In the genomic region with DNA sequence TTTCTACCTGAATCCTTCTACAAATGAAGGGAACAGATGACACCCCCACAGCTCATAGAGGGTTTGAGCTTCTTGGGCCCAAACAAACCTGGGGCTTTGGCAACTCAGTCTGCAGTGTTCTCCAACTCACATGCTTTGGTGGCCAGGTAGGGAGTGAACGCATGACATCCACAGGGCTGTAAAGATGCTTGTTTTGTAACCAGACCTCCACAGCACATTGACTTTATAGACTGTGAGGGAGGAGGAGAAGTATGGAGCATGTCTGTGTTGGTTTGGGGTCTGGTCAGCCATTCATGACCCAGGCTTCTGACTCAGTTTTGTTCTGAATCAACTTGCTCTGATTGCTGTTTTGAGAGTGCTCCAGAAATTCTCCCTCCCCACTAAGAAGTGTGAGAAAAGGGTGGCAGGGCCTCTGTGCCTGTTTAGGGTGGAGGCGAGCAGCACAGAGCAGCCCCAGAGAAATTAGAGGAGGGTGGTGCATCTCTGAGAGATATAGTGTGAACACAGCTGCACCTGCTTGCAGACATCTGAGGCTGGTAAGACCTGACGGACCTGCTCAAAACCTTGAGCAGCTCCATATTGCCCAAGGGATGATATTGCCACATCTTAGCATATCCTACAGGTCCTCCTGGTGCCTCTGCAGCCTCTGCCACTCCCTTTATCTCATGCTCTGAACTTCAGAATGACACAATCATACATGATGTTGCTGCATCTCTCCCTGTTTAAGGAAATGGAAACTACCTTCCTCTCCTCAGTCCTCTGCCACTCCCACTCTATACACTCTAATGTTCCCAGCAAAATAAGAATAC, we compare ENCODE assay signal across 19 cellular contexts.
"Had no signal": no experiment of that assay in that cellular context is flagged by ENCODE, and none has a peak within 500 bp of the region (broad histone marks: within the 10 kb centered on the region; RNA-seq: fewer than 3 reads in every experiment).

No MANE protein-coding gene starts in this region.

- DNase-seq: activated naive CD4-positive, alpha-beta T cell treated with anti-CD3 and anti-CD28 coated beads, Interleukin-2, amount 10 ng/mL, durations not matched to agents 7 days and 5 days; activated T-cell treated with anti-CD3 and anti-CD28 coated beads for 4 hours; body of pancreas; cerebellar nuclear complex; effector memory CD8-positive, alpha-beta T cell; erythroblast; hypothalamus; lower lobe of right lung; naive B cell; occipital lobe; right cardiac atrium; T-cell; upper lobe of left lung had no signal

- H3K36me3 ChIP-seq: lower lobe of right lung, upper lobe of left lung had no signal

- H3K4me3 Mint-ChIP-seq: activated CD4-positive, alpha-beta T cell treated with anti-CD3 and anti-CD28 coated beads, Interleukin-2, amount 10 ng/mL, durations not matched to agents 24 days and 14 days; activated naive CD4-positive, alpha-beta T cell treated with anti-CD3 and anti-CD28 coated beads, Interleukin-2, amount 10 ng/mL, durations not matched to agents 7 days and 5 days; activated T-helper 17 cell treated with anti-CD3 and anti-CD28 coated beads, Interleukin-2, amount 50 U/mL, for 72 hours; dendritic cell treated with granulocyte-macrophage colony-stimulating factor and Interleukin-4, amounts not matched to agents 40 ng/mL and 50 ng/mL, for 4 days; effector memory CD8-positive, alpha-beta T cell; naive B cell; stimulated activated memory B cell treated with anti-CD40 and anti-IgM and Interleukin-4, amounts not matched to agents 10 μg/mL and 1 μg/mL and 100 μg/mL, for 72 hours; T-cell had no signal

- ATAC-seq: activated T-helper 17 cell treated with anti-CD3 and anti-CD28 coated beads, Interleukin-2, amount 50 U/mL, for 72 hours; body of pancreas; effector memory CD8-positive, alpha-beta T cell; lower lobe of right lung; right cardiac atrium; stimulated activated memory B cell treated with anti-CD40 and anti-IgM and Interleukin-4, amounts not matched to agents 10 μg/mL and 1 μg/mL and 100 μg/mL, for 72 hours; T-cell had no signal

- H3K27me3 Mint-ChIP-seq: activated CD4-positive, alpha-beta T cell treated with anti-CD3 and anti-CD28 coated beads, Interleukin-2, amount 10 ng/mL, durations not matched to agents 24 days and 14 days; activated naive CD4-positive, alpha-beta T cell treated with anti-CD3 and anti-CD28 coated beads, Interleukin-2, amount 10 ng/mL, durations not matched to agents 7 days and 5 days; activated T-helper 17 cell treated with anti-CD3 and anti-CD28 coated beads, Interleukin-2, amount 50 U/mL, for 72 hours; dendritic cell treated with granulocyte-macrophage colony-stimulating factor and Interleukin-4, amounts not matched to agents 40 ng/mL and 50 ng/mL, for 4 days; effector memory CD8-positive, alpha-beta T cell; naive B cell; progenitor cell of endocrine pancreas; stimulated activated memory B cell treated with anti-CD40 and anti-IgM and Interleukin-4, amounts not matched to agents 10 μg/mL and 1 μg/mL and 100 μg/mL, for 72 hours; T-cell had no signal

- H3K27me3 ChIP-seq: body of pancreas, upper lobe of left lung had no signal

- H3K9me3 Mint-ChIP-seq: activated CD4-positive, alpha-beta T cell treated with anti-CD3 and anti-CD28 coated beads, Interleukin-2, amount 10 ng/mL, durations not matched to agents 24 days and 14 days; activated naive CD4-positive, alpha-beta T cell treated with anti-CD3 and anti-CD28 coated beads, Interleukin-2, amount 10 ng/mL, durations not matched to agents 7 days and 5 days; activated T-helper 17 cell treated with anti-CD3 and anti-CD28 coated beads, Interleukin-2, amount 50 U/mL, for 72 hours; dendritic cell treated with granulocyte-macrophage colony-stimulating factor and Interleukin-4, amounts not matched to agents 40 ng/mL and 50 ng/mL, for 4 days; T-cell had no signal

- H3K9me3 ChIP-seq: body of pancreas, lower lobe of right lung, upper lobe of left lung had no signal

- H3K4me1 Mint-ChIP-seq: activated CD4-positive, alpha-beta T cell treated with anti-CD3 and anti-CD28 coated beads, Interleukin-2, amount 10 ng/mL, durations not matched to agents 24 days and 14 days; activated naive CD4-positive, alpha-beta T cell treated with anti-CD3 and anti-CD28 coated beads, Interleukin-2, amount 10 ng/mL, durations not matched to agents 7 days and 5 days; activated T-helper 17 cell treated with anti-CD3 and anti-CD28 coated beads, Interleukin-2, amount 50 U/mL, for 72 hours; naive B cell; stimulated activated memory B cell treated with anti-CD40 and anti-IgM and Interleukin-4, amounts not matched to agents 10 μg/mL and 1 μg/mL and 100 μg/mL, for 72 hours; T-cell had no signal

- H3K4me3 ChIP-seq: body of pancreas, lower lobe of right lung, smooth muscle cell, upper lobe of left lung had no signal

- H3K4me1 ChIP-seq: body of pancreas, lower lobe of right lung, upper lobe of left lung had no signal

- H3K36me3 Mint-ChIP-seq: activated naive CD4-positive, alpha-beta T cell treated with anti-CD3 and anti-CD28 coated beads, Interleukin-2, amount 10 ng/mL, durations not matched to agents 7 days and 5 days; naive B cell; stimulated activated memory B cell treated with anti-CD40 and anti-IgM and Interleukin-4, amounts not matched to agents 10 μg/mL and 1 μg/mL and 100 μg/mL, for 72 hours; T-cell had no signal

- H3K27ac Mint-ChIP-seq: activated CD4-positive, alpha-beta T cell treated with anti-CD3 and anti-CD28 coated beads, Interleukin-2, amount 10 ng/mL, durations not matched to agents 24 days and 14 days; activated naive CD4-positive, alpha-beta T cell treated with anti-CD3 and anti-CD28 coated beads, Interleukin-2, amount 10 ng/mL, durations not matched to agents 7 days and 5 days; activated T-helper 17 cell treated with anti-CD3 and anti-CD28 coated beads, Interleukin-2, amount 50 U/mL, for 72 hours; dendritic cell treated with granulocyte-macrophage colony-stimulating factor and Interleukin-4, amounts not matched to agents 40 ng/mL and 50 ng/mL, for 4 days; effector memory CD8-positive, alpha-beta T cell; naive B cell; progenitor cell of endocrine pancreas; stimulated activated memory B cell treated with anti-CD40 and anti-IgM and Interleukin-4, amounts not matched to agents 10 μg/mL and 1 μg/mL and 100 μg/mL, for 72 hours; T-cell had no signal

- H3K27ac ChIP-seq: body of pancreas, lower lobe of right lung, upper lobe of left lung had no signal
